ENCODE assay signal across 25 cellular contexts in genomic region chr10:73368238-73368637, GRCh38. TPM values are rescaled to one million over a fixed set of nuclear protein-coding genes. Genes with fewer than 3 reads are reported as not detected.
DNase-seq lines count a peak whose midpoint lies in the region; ATAC-seq, FAIRE-seq and TF ChIP-seq lines count a peak whose summit lies in the region.
"Had no signal": no experiment of that assay in that cellular context is flagged by ENCODE, and none has a peak within 500 bp of the region (broad histone marks: within the 10 kb centered on the region; RNA-seq: fewer than 3 reads in every experiment).

No MANE protein-coding gene starts in this region.

- H3K4me1 Mint-ChIP-seq in activated T-cell treated with anti-CD3 and anti-CD28 coated beads, Interleukin-2, amount 50 U/mL, for 24 hours (ENCODE audit: low read depth) = peaks cover 16% of the 10 kb centered on the region
- H3K4me1 Mint-ChIP-seq in stimulated activated effector memory CD8-positive, alpha-beta T cell treated with anti-CD3 and anti-CD28 coated beads, Interleukin-12 subunit alpha, Interleukin-12 subunit beta, amount 100 ng/mL, for 72 hours = peaks cover 6% of the 10 kb centered on the region
- H3K4me1 Mint-ChIP-seq: GM23338 had no signal

- no peak for FAIRE-seq in pancreas (lab: Jason Lieb, UNC)
- FAIRE-seq: endometrium had no signal

- H3K9me3 ChIP-seq in pancreas = no peaks in the 10 kb centered on the region
- H3K9me3 ChIP-seq: heart right ventricle, mucosa of descending colon, SK-N-SH, spleen had no signal

- no peaks in the 10 kb centered on the region for H3K9me3 Mint-ChIP-seq in activated T-cell treated with anti-CD3 and anti-CD28 coated beads, Interleukin-2, amount 50 U/mL, for 24 hours
- no peaks in the 10 kb centered on the region for H3K9me3 Mint-ChIP-seq in stimulated activated effector memory CD8-positive, alpha-beta T cell treated with anti-CD3 and anti-CD28 coated beads, Interleukin-12 subunit alpha, Interleukin-12 subunit beta, amount 100 ng/mL, for 72 hours
- H3K9me3 Mint-ChIP-seq: GM23338 had no signal

- no peaks in the 10 kb centered on the region for H3K27me3 ChIP-seq in pancreas
- H3K27me3 ChIP-seq: brain microvascular endothelial cell, heart right ventricle, spleen had no signal

- WGBS in pancreas, 2 donors = 96 to 99% methylated on average over 4 of the region's 4 CpGs

- peak overlapping the region; percentile 64 for H3K27ac Mint-ChIP-seq in activated T-cell treated with anti-CD3 and anti-CD28 coated beads, Interleukin-2, amount 50 U/mL, for 24 hours
- no peak overlapping the region for H3K27ac Mint-ChIP-seq in stimulated activated effector memory CD8-positive, alpha-beta T cell treated with anti-CD3 and anti-CD28 coated beads, Interleukin-12 subunit alpha, Interleukin-12 subunit beta, amount 100 ng/mL, for 72 hours
- H3K27ac Mint-ChIP-seq: CD4-positive, CD25-positive, alpha-beta regulatory T cell; GM23338 had no signal

- no peaks in the 10 kb centered on the region for H3K27me3 Mint-ChIP-seq in activated T-cell treated with anti-CD3 and anti-CD28 coated beads, Interleukin-2, amount 50 U/mL, for 24 hours
- H3K27me3 Mint-ChIP-seq: CD4-positive, CD25-positive, alpha-beta regulatory T cell had no signal

- H3K27ac ChIP-seq in cingulate gyrus (ENCODE audit: low read depth, low read length) = peak overlapping the region; percentile 8
- no peak overlapping the region for H3K27ac ChIP-seq in pancreas
- H3K27ac ChIP-seq: brain microvascular endothelial cell, heart right ventricle, spleen had no signal

- peaks cover 0 to 27% (median 0%) of the 10 kb centered on the region in 3 donors for H3K36me3 ChIP-seq in pancreas

- no peaks in the 10 kb centered on the region for H3K4me1 ChIP-seq in pancreas
- H3K4me1 ChIP-seq: heart right ventricle, spleen had no signal

- peak; percentile 96 for ATAC-seq in stimulated activated effector memory CD8-positive, alpha-beta T cell treated with anti-CD3 and anti-CD28 coated beads, Interleukin-12 subunit alpha, Interleukin-12 subunit beta, amount 100 ng/mL, for 72 hours
- no peak for ATAC-seq in pancreas
- ATAC-seq: GM23338, heart right ventricle, left lobe of liver, mucosa of descending colon had no signal

- peaks cover 76% of the 10 kb centered on the region for H3K36me3 Mint-ChIP-seq in activated T-cell treated with anti-CD3 and anti-CD28 coated beads, Interleukin-2, amount 50 U/mL, for 24 hours (ENCODE audit: low read depth)
- H3K36me3 Mint-ChIP-seq in stimulated activated effector memory CD8-positive, alpha-beta T cell treated with anti-CD3 and anti-CD28 coated beads, Interleukin-12 subunit alpha, Interleukin-12 subunit beta, amount 100 ng/mL, for 72 hours = peaks cover 86% of the 10 kb centered on the region

- no peak overlapping the region for H3K4me3 ChIP-seq in pancreas
- H3K4me3 ChIP-seq: GM23338, heart right ventricle, mucosa of descending colon, spleen had no signal

- H3K4me3 Mint-ChIP-seq in activated T-cell treated with anti-CD3 and anti-CD28 coated beads, Interleukin-2, amount 50 U/mL, for 24 hours = no peak overlapping the region
- no peak overlapping the region for H3K4me3 Mint-ChIP-seq in stimulated activated effector memory CD8-positive, alpha-beta T cell treated with anti-CD3 and anti-CD28 coated beads, Interleukin-12 subunit alpha, Interleukin-12 subunit beta, amount 100 ng/mL, for 72 hours
- H3K4me3 Mint-ChIP-seq: GM23338 had no signal

- no peak for TF ChIP-seq CTCF in pancreas (IDR thresholded peaks at IDR 0.05)

- no peak for DNase-seq in activated T-cell treated with anti-CD3 and anti-CD28 coated beads, Interleukin-2, amount 50 U/mL, for 24 hours
- no peak for DNase-seq in activated T-cell treated with anti-CD3 and anti-CD28 coated beads for 4 hours
- DNase-seq in RPMI7951 (ENCODE audit: low read depth) = peak; percentile 14
- no peak for DNase-seq in stimulated activated effector memory CD8-positive, alpha-beta T cell treated with anti-CD3 and anti-CD28 coated beads, Interleukin-12 subunit alpha, Interleukin-12 subunit beta, amount 100 ng/mL, for 72 hours (ENCODE audit: low spot score in 2 of 2)
- DNase-seq in NCI-H69 (lab: John Stamatoyannopoulos, UW) = no peak
- DNase-seq in pancreas = no peak
- no peak for DNase-seq in NCI-H1105 (lab: John Stamatoyannopoulos, UW)
- DNase-seq: activated CD8-positive, alpha-beta memory T cell treated with anti-CD3 and anti-CD28 coated beads, Interleukin-2, amount 50 U/mL, for 48 hours; brain microvascular endothelial cell; CD4-positive, CD25-positive, alpha-beta regulatory T cell; cortex of kidney; GF-D8; heart right ventricle; mucosa of descending colon; NCI-H1417 treated with DMSO at 0.1 percent for 48 hours; NCI-H2107; NCI-H510A; RPMI8226; SK-N-SH; spleen; T1000 had no signal

- intact Hi-C loops in pancreas (cut with DNase I) = no loop called here

RNA-seq across cellular contexts. Expression of gene CFAP70, which starts 9.6 kb away (rescaled TPM):
- total RNA-seq in RPMI7951 (2014; rRNA removed; shearing (Covaris generic)) = 0.12 TPM in 1 of 2 replicates, not detected in the other
- total RNA-seq in pancreas = 1 to 10 TPM; 1.3 to 4.9 (median 2.9) TPM
- polyA plus RNA-seq in pancreas = 10 to 100 TPM in 1 of 2 donors, 1 to 10 TPM in 1; 10.0 to 28.8 TPM

RNA-seq across cellular contexts. Expression of gene ANXA7, which starts 45.6 kb away (rescaled TPM):
- 105 and 106 TPM in 2 replicates for total RNA-seq in RPMI7951 (2014; rRNA removed; shearing (Covaris generic))
- total RNA-seq in pancreas = 10 to 100 TPM; 31.0 to 59.5 (median 45.4) TPM
- polyA plus RNA-seq in pancreas = 10 to 100 TPM; 21.6 to 58.5 TPM
